20 cellular contexts compared by ENCODE assay signal in genomic region chr11:20226936-20227335, GRCh38.
"Had no signal": no experiment of that assay in that cellular context is flagged by ENCODE, and none has a peak within 500 bp of the region (broad histone marks: within the 10 kb centered on the region; RNA-seq: fewer than 3 reads in every experiment).

No MANE protein-coding gene starts in this region.

- H3K4me3 ChIP-seq: gastroesophageal sphincter, heart left ventricle, mucosa of descending colon, prostate gland, right atrium auricular region, suprapubic skin, transverse colon, uterus had no signal

- H3K9me3 ChIP-seq: prostate gland, uterus had no signal

- ATAC-seq: activated CD8-positive, alpha-beta memory T cell treated with anti-CD3 and anti-CD28 coated beads, Interleukin-2, amount 10 ng/mL, durations not matched to agents 7 days and 5 days; effector memory CD8-positive, alpha-beta T cell; gastroesophageal sphincter; heart left ventricle; left ventricle myocardium superior; mucosa of descending colon; naive thymus-derived CD8-positive, alpha-beta T cell had no signal

- H3K27ac ChIP-seq: gastroesophageal sphincter, heart left ventricle, prostate gland, right atrium auricular region, suprapubic skin, transverse colon, uterus had no signal

- H3K27me3 ChIP-seq: gastroesophageal sphincter, right atrium auricular region, suprapubic skin, transverse colon, uterus had no signal

- H3K4me1 ChIP-seq: gastroesophageal sphincter, heart left ventricle, prostate gland, right atrium auricular region, suprapubic skin, transverse colon, uterus had no signal

- H3K36me3 ChIP-seq: gastroesophageal sphincter, heart left ventricle, prostate gland, right atrium auricular region, suprapubic skin, transverse colon, uterus had no signal

- DNase-seq: activated CD4-positive, alpha-beta memory T cell treated with anti-CD3 and anti-CD28 coated beads, Interleukin-2, amount 10 ng/mL, durations not matched to agents 7 days and 5 days; activated CD4-positive, alpha-beta T cell treated with anti-CD3 and anti-CD28 coated beads for 48 hours; activated CD4-positive, CD25-positive, alpha-beta regulatory T cell; activated CD8-positive, alpha-beta memory T cell treated with anti-CD3 and anti-CD28 coated beads, Interleukin-2, amount 10 ng/mL, durations not matched to agents 7 days and 5 days; activated naive CD4-positive, alpha-beta T cell treated with Interleukin-2 at 50 U/mL for 16 hours; activated naive CD8-positive, alpha-beta T cell treated with anti-CD3 and anti-CD28 coated beads, Interleukin-2, amount 10 ng/mL, durations not matched to agents 7 days and 5 days; amygdala; effector memory CD8-positive, alpha-beta T cell; heart left ventricle; left ventricle myocardium superior; mesenchymal stem cell; mucosa of descending colon; naive thymus-derived CD8-positive, alpha-beta T cell; stimulated activated CD4-positive, alpha-beta T cell treated with anti-CD3 and anti-CD28 coated beads, Interleukin-2, amount 100 ng/mL, for 48 hours; transverse colon; uterus had no signal
